Comparison of ENCODE assay signal across 8 cellular contexts in the genomic region with DNA sequence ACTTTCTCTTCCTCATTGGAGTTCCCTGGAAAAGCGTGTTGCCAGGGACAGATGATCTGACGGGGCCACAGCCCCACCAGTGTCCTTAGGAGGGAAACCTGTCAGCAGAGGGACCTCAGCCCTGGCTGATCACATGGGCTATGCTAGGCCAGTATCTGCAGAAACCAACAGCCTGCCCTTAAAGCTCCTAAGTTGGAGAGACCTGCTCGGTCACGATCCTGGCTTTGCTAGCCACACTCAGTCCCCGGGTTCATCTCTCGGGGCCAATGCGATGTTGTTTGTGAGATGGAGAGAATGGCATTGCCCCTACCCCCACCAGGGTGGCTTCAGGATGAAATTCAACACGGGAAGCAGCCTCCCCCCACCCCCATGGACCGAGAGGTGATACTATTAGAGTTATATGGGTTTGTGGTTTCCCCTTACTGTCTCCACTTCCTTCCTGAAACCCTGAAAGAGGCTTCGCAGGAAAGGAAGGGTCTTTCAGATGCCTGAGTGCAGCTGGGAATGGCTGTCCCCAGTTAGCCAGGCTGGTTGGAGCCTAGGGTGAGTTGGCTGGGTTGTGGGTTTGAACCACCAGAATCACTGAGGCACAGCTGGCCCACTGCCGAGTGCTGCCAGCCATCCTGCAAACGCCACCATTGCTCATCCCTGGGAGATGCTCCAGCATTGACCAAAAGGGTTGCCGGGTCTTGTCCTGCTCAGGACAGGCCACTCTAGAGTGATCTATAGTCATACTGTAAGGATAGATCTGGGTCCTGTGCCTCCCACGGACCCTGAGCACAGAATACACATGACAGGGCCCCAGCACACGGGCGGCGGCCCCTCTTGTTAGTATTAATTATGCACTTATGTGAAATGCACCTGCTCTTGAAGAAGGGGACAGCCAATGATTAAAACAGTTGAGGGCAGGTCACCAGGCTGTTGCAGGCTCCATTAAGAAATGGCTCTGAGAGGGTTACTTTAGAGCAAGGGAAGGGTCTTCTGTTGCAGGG. TPM values are rescaled to one million over a fixed set of nuclear protein-coding genes. Genes with fewer than 3 reads are reported as not detected.
DNase-seq lines count a peak whose midpoint lies in the region; ATAC-seq and TF ChIP-seq lines count a peak whose summit lies in the region.

No MANE protein-coding gene starts in this region.

- peak overlapping the region; percentile 54 for H3K4me3 Mint-ChIP-seq in activated naive CD8-positive, alpha-beta T cell treated with anti-CD3 and anti-CD28 coated beads for 36 hours

- no peaks in the 10 kb centered on the region for H3K9me3 Mint-ChIP-seq in activated naive CD8-positive, alpha-beta T cell treated with anti-CD3 and anti-CD28 coated beads for 36 hours

- 74% methylated on average over 9 of the region's 17 CpGs for WGBS in suprapubic skin

- no peaks in the 10 kb centered on the region for H3K36me3 Mint-ChIP-seq in activated naive CD8-positive, alpha-beta T cell treated with anti-CD3 and anti-CD28 coated beads for 36 hours

- peaks cover 20% of the 10 kb centered on the region for H3K27me3 Mint-ChIP-seq in activated naive CD8-positive, alpha-beta T cell treated with anti-CD3 and anti-CD28 coated beads for 36 hours

- H3K27me3 ChIP-seq in MG63 (no peaks in the 10 kb centered on the region), suprapubic skin (no peaks in the 10 kb centered on the region), left lung (peaks cover 0 to 51% of the 10 kb centered on the region in 2 donors)

- peak overlapping the region; percentile 15 for H3K27ac ChIP-seq in suprapubic skin
- H3K27ac ChIP-seq in left lung: no peak overlapping the region

- TF ChIP-seq POLR2A in suprapubic skin (IDR thresholded peaks at IDR 0.05): no peak

- peaks cover 42% of the 10 kb centered on the region for H3K4me1 Mint-ChIP-seq in activated naive CD8-positive, alpha-beta T cell treated with anti-CD3 and anti-CD28 coated beads for 36 hours

- intact Hi-C loops in left lung (cut with DNase I): no loop called here

- TF ChIP-seq EP300 in suprapubic skin (IDR thresholded peaks at IDR 0.05): no peak

- no peak for ATAC-seq in left lung

- H3K4me1 ChIP-seq in suprapubic skin: peaks cover 70% of the 10 kb centered on the region
- peaks cover 15 to 54% of the 10 kb centered on the region in 2 donors for H3K4me1 ChIP-seq in left lung

- H3K36me3 ChIP-seq in MG63 (no peaks in the 10 kb centered on the region), suprapubic skin (no peaks in the 10 kb centered on the region), left lung (no peaks in the 10 kb centered on the region)

- H3K27ac Mint-ChIP-seq in activated naive CD8-positive, alpha-beta T cell treated with anti-CD3 and anti-CD28 coated beads for 36 hours: peak overlapping the region; percentile 49

- H3K4me3 ChIP-seq in MG63 (no peak overlapping the region), suprapubic skin (no peak overlapping the region), left lung (no peak overlapping the region)

- H3K9me3 ChIP-seq in MG63 (no peaks in the 10 kb centered on the region), suprapubic skin (no peaks in the 10 kb centered on the region), left lung (no peaks in the 10 kb centered on the region)

- DNase-seq in activated T-cell treated with anti-CD3 and anti-CD28 coated beads, Interleukin-2, amount 50 U/mL, for 1 hour: peak; percentile 39
- DNase-seq in activated T-cell treated with anti-CD3 and anti-CD28 coated beads for 4 hours (no peak), MG63 (peak; percentile 76), suprapubic skin (ENCODE audit: low spot score in 2 of 2) (no peak), NCI-H2171 treated with DMSO at 0.1 percent for 48 hours (lab: John Stamatoyannopoulos, UW) (no peak), mesenteric fat pad (ENCODE audit: low spot score) (no peak), left lung (no peak)
- DNase-seq in activated naive CD8-positive, alpha-beta T cell treated with anti-CD3 and anti-CD28 coated beads for 36 hours: peak; percentile 33

- TF ChIP-seq CTCF in suprapubic skin (IDR thresholded peaks at IDR 0.05) (no peak), left lung (IDR thresholded peaks at IDR 0.05) (no peak)

RNA-seq across cellular contexts. Expression of a gene that starts 16.8 kb away (rescaled TPM):
- 25.8 and 27.4 TPM in 2 replicates for total RNA-seq in MG63 (2014; rRNA removed; shearing (Covaris generic); ENCODE audit: low replicate concordance)
- 10 to 100 TPM; 50.1 to 56.1 TPM for total RNA-seq in activated naive CD8-positive, alpha-beta T cell treated with anti-CD3 and anti-CD28 coated beads for 36 hours
- 1 to 10 TPM; 2.7 to 7.7 (median 6.4) TPM for total RNA-seq in suprapubic skin
- 0.45 TPM for total RNA-seq in mesenteric fat pad
- 10 to 100 TPM in 1 of 2 donors, 1 to 10 TPM in 1; 9.6 to 14.1 TPM for total RNA-seq in left lung

Comparison
In these comparisons a context has a peak if more than half of its experiments do, and no peak if none do; other contexts are left out.
1. DNase-seq: peak in activated T-cell treated with anti-CD3 and anti-CD28 coated beads, Interleukin-2, amount 50 U/mL, for 1 hour (single experiment), MG63 (single experiment) and activated naive CD8-positive, alpha-beta T cell treated with anti-CD3 and anti-CD28 coated beads for 36 hours (single experiment); none in activated T-cell treated with anti-CD3 and anti-CD28 coated beads for 4 hours (single experiment), suprapubic skin (0 of 2), NCI-H2171 treated with DMSO at 0.1 percent for 48 hours (single experiment), mesenteric fat pad (single experiment) and left lung (0 of 2).